Comparison of ENCODE assay signal across 15 cellular contexts in genomic region chr13:45048890-45049407, GRCh38. TPM values are rescaled to one million over a fixed set of nuclear protein-coding genes. Genes with fewer than 3 reads are reported as not detected.
DNase-seq lines count a peak whose midpoint lies in the region; ATAC-seq and TF ChIP-seq lines count a peak whose summit lies in the region.
"Had no signal": no experiment of that assay in that cellular context is flagged by ENCODE, and none has a peak within 500 bp of the region (broad histone marks: within the 10 kb centered on the region; RNA-seq: fewer than 3 reads in every experiment).

No MANE protein-coding gene starts in this region.

- ATAC-seq in HG03378 (IDR thresholded peaks at IDR 0.05; ENCODE audit: unreplicated experiment): peak; percentile 49
- ATAC-seq in esophagus mucosa: peak; percentile 19
- no peak for ATAC-seq in HG02623 (IDR thresholded peaks at IDR 0.05; ENCODE audit: unreplicated experiment)
- ATAC-seq: left ventricle myocardium superior had no signal

- H4K20me1 ChIP-seq in BLaER1 treated with 17β-estradiol and CSF1 and Interleukin-3, amounts not matched to agents 10 nM and 100 nM: no peaks in the 10 kb centered on the region

- H3K4me2 ChIP-seq in BLaER1 treated with 17β-estradiol and CSF1 and Interleukin-3, amounts not matched to agents 10 nM and 100 nM: peak overlapping the region in 8 of 11 experiments; percentile 7 to 44 (median 13); a peak in 8 of 22 replicates

- 84% methylated on average over 6 of the region's 6 CpGs for WGBS in esophagus muscularis mucosa

- no peak for TF ChIP-seq CTCF in GM10248 (IDR thresholded peaks at IDR 0.05; ENCODE audit: control extremely low read depth, extremely low read depth, low read depth, missing control alignments)
- no peak for TF ChIP-seq CTCF in esophagus muscularis mucosa (IDR thresholded peaks at IDR 0.05)
- no peak for TF ChIP-seq CTCF in breast epithelium (IDR thresholded peaks at IDR 0.05)

- no peaks in the 10 kb centered on the region for H3K36me3 ChIP-seq in BLaER1 treated with 17β-estradiol and CSF1 and Interleukin-3, amounts not matched to agents 10 nM and 100 nM
- H3K36me3 ChIP-seq in esophagus muscularis mucosa (no peaks in the 10 kb centered on the region), breast epithelium (no peaks in the 10 kb centered on the region)
- H3K36me3 ChIP-seq: brain microvascular endothelial cell, upper lobe of left lung had no signal

- DNase-seq in GM10248 (ENCODE audit: extremely low spot score) (peak; percentile 41), esophagus muscularis mucosa (ENCODE audit: extremely low spot score) (no peak), NCI-H128 (lab: John Stamatoyannopoulos, UW; ENCODE audit: unreplicated experiment) (no peak), breast epithelium (ENCODE audit: low spot score in 2 of 2) (no peak)
- DNase-seq: brain microvascular endothelial cell, KBM-7, left ventricle myocardium superior, NCI-H1436, NCI-H524, upper lobe of left lung had no signal

- POLR2A ChIA-PET in GM10248 (lab: Yijun Ruan, JAX): no interaction called here

- peaks cover 7 to 30% (median 16%) of the 10 kb centered on the region in 10 experiments; a peak in 17 of 20 replicates for H3K4me1 ChIP-seq in BLaER1 treated with 17β-estradiol and CSF1 and Interleukin-3, amounts not matched to agents 10 nM and 100 nM
- H3K4me1 ChIP-seq in esophagus muscularis mucosa (peaks cover 3 to 22% (median 18%) of the 10 kb centered on the region in 4 donors), breast epithelium (no peaks in the 10 kb centered on the region)

- H3K9me3 ChIP-seq in BLaER1 treated with 17β-estradiol and CSF1 and Interleukin-3, amounts not matched to agents 10 nM and 100 nM (replicated peaks in 1 of 11): no peaks in the 10 kb centered on the region
- no peaks in the 10 kb centered on the region for H3K9me3 ChIP-seq in esophagus muscularis mucosa
- no peaks in the 10 kb centered on the region for H3K9me3 ChIP-seq in breast epithelium
- H3K9me3 ChIP-seq: upper lobe of left lung had no signal

- CTCF ChIA-PET in GM10248 (lab: Yijun Ruan, JAX): interaction anchor here (0.6 to 5.9 kb wide), 11 partner anchors 9 to 257 kb away, joined by 3 to 120 read pairs (median 3); no protein-coding TSS in a partner anchor

- no peak for TF ChIP-seq EP300 in esophagus muscularis mucosa (IDR thresholded peaks at IDR 0.05)

- no peak for TF ChIP-seq POLR2A in esophagus muscularis mucosa (IDR thresholded peaks at IDR 0.05; ENCODE audit: low read depth)
- TF ChIP-seq POLR2A in breast epithelium (IDR thresholded peaks at IDR 0.05): no peak

- no peak overlapping the region; a peak in 1 of 22 replicates for H3K27ac ChIP-seq in BLaER1 treated with 17β-estradiol and CSF1 and Interleukin-3, amounts not matched to agents 10 nM and 100 nM
- H3K27ac ChIP-seq in esophagus muscularis mucosa (replicated peaks in 1 of 4) (no peak overlapping the region), breast epithelium (no peak overlapping the region)
- H3K27ac ChIP-seq: brain microvascular endothelial cell, C4-2B, upper lobe of left lung had no signal

- no peak overlapping the region for H3K4me3 ChIP-seq in BLaER1 treated with 17β-estradiol and CSF1 and Interleukin-3, amounts not matched to agents 10 nM and 100 nM
- H3K4me3 ChIP-seq in esophagus muscularis mucosa: no peak overlapping the region
- H3K4me3 ChIP-seq in breast epithelium: no peak overlapping the region
- H3K4me3 ChIP-seq: upper lobe of left lung had no signal

- intact Hi-C loops in esophagus muscularis mucosa (cut with DNase I) (loop anchor here (1.0 to 5.0 kb wide), 3 partner anchors 68 to 260 kb away; no protein-coding TSS in a partner anchor), breast epithelium (cut with DNase I; ENCODE audit: low total_unique reads) (no loop called here)

- no peak overlapping the region; a peak in 1 of 22 replicates for H3K9ac ChIP-seq in BLaER1 treated with 17β-estradiol and CSF1 and Interleukin-3, amounts not matched to agents 10 nM and 100 nM

- H3K27me3 ChIP-seq in BLaER1 treated with 17β-estradiol and CSF1 and Interleukin-3, amounts not matched to agents 10 nM and 100 nM: no peaks in the 10 kb centered on the region
- no peaks in the 10 kb centered on the region for H3K27me3 ChIP-seq in esophagus muscularis mucosa
- H3K27me3 ChIP-seq in breast epithelium: no peaks in the 10 kb centered on the region
- H3K27me3 ChIP-seq: brain microvascular endothelial cell, upper lobe of left lung had no signal

RNA-seq across cellular contexts. Expression of gene GPALPP1, which starts 59.6 kb away (rescaled TPM):
- 13.0 TPM for total RNA-seq in esophagus mucosa
- 10 to 100 TPM; 19.0 to 27.4 (median 23.9) TPM for total RNA-seq in esophagus muscularis mucosa
- 10 to 100 TPM; 22.7 to 36.0 (median 23.3) TPM for total RNA-seq in breast epithelium

RNA-seq across cellular contexts. Expression of gene NUFIP1, which starts 59.7 kb away (rescaled TPM):
- total RNA-seq in esophagus mucosa (3.5 TPM), esophagus muscularis mucosa (1 to 10 TPM; 3.3 to 4.2 (median 3.9) TPM), breast epithelium (1 to 10 TPM; 2.4 to 4.0 (median 3.3) TPM)
